12 cellular contexts compared by ENCODE assay signal in genomic region chr12:29207120-29207519, GRCh38. TPM values are rescaled to one million over a fixed set of nuclear protein-coding genes. Genes with fewer than 3 reads are reported as not detected.
DNase-seq lines count a peak whose midpoint lies in the region; ATAC-seq and TF ChIP-seq lines count a peak whose summit lies in the region.
"Had no signal": no experiment of that assay in that cellular context is flagged by ENCODE, and none has a peak within 500 bp of the region (broad histone marks: within the 10 kb centered on the region; RNA-seq: fewer than 3 reads in every experiment).

No MANE protein-coding gene starts in this region.

- DNase-seq in heart left ventricle, result no peak
- no peak for DNase-seq in left ventricle myocardium inferior
- peak; percentile 7 for DNase-seq in brain pericyte (ENCODE audit: low read depth, low spot score)
- DNase-seq in iris pigment epithelial cell (ENCODE audit: low read depth), result peak; percentile 50
- no peak for DNase-seq in NCI-H1694 treated with DMSO at 0.1 percent for 48 hours (lab: John Stamatoyannopoulos, UW)
- no peak for DNase-seq in DMS153 (lab: John Stamatoyannopoulos, UW)
- DNase-seq: activated CD4-positive, alpha-beta T cell treated with anti-CD3 and anti-CD28 coated beads, Interleukin-2, amount 50 U/mL, for 1 hour; aorta; T-cell; transverse colon had no signal

- no peaks in the 10 kb centered on the region for H3K36me3 ChIP-seq in heart left ventricle
- no peaks in the 10 kb centered on the region for H3K36me3 ChIP-seq in left ventricle myocardium inferior
- H3K36me3 ChIP-seq: transverse colon had no signal

- H3K27ac ChIP-seq in heart left ventricle (peak overlapping the region in 1 of 12 donors; percentile 73), left ventricle myocardium inferior (replicated peaks) (no peak overlapping the region)

- H3K9me3 Mint-ChIP-seq in activated T-helper 17 cell treated with anti-CD3 and anti-CD28 coated beads, Interleukin-2, amount 50 U/mL, for 72 hours, result no peaks in the 10 kb centered on the region

- no peaks in the 10 kb centered on the region for H3K27me3 Mint-ChIP-seq in activated T-helper 17 cell treated with anti-CD3 and anti-CD28 coated beads, Interleukin-2, amount 50 U/mL, for 72 hours
- H3K27me3 Mint-ChIP-seq: T-cell had no signal

- no peaks in the 10 kb centered on the region for H3K4me1 Mint-ChIP-seq in activated T-helper 17 cell treated with anti-CD3 and anti-CD28 coated beads, Interleukin-2, amount 50 U/mL, for 72 hours
- H3K4me1 Mint-ChIP-seq: T-cell had no signal

- no peaks in the 10 kb centered on the region for H3K36me3 Mint-ChIP-seq in activated T-helper 17 cell treated with anti-CD3 and anti-CD28 coated beads, Interleukin-2, amount 50 U/mL, for 72 hours (ENCODE audit: low read depth)

- H3K27ac Mint-ChIP-seq in activated T-helper 17 cell treated with anti-CD3 and anti-CD28 coated beads, Interleukin-2, amount 50 U/mL, for 72 hours, result no peak overlapping the region
- H3K27ac Mint-ChIP-seq: T-cell had no signal

- H3K27me3 ChIP-seq in heart left ventricle (no peaks in the 10 kb centered on the region), left ventricle myocardium inferior (ENCODE audit: low read depth) (no peaks in the 10 kb centered on the region)
- H3K27me3 ChIP-seq: transverse colon had no signal

- ATAC-seq in heart left ventricle, result peak in 3 of 4 donors; percentile 56 to 72 (median 71)
- ATAC-seq in activated T-helper 17 cell treated with anti-CD3 and anti-CD28 coated beads, Interleukin-2, amount 50 U/mL, for 72 hours (replicated peaks), result no peak
- ATAC-seq in HG03095 (IDR thresholded peaks at IDR 0.05; ENCODE audit: unreplicated experiment), result no peak
- ATAC-seq: T-cell had no signal

- H3K4me3 ChIP-seq in heart left ventricle, result no peak overlapping the region
- H3K4me3 ChIP-seq in left ventricle myocardium inferior, result no peak overlapping the region
- H3K4me3 ChIP-seq: transverse colon had no signal

- no peak for TF ChIP-seq POLR2A in heart left ventricle (IDR thresholded peaks at IDR 0.05)

- no peak for TF ChIP-seq CTCF in heart left ventricle (IDR thresholded peaks at IDR 0.05)
- no peak for TF ChIP-seq CTCF in left ventricle myocardium inferior (IDR thresholded peaks at IDR 0.05; ENCODE audit: borderline replicate concordance)

- intact Hi-C loops in heart left ventricle (cut with DNase I), result no loop called here
- intact Hi-C loops in left ventricle myocardium inferior (cut with micrococcal nuclease), result no loop called here

- H3K9me3 ChIP-seq in heart left ventricle (no peaks in the 10 kb centered on the region), left ventricle myocardium inferior (replicated peaks) (no peaks in the 10 kb centered on the region)
- H3K9me3 ChIP-seq: transverse colon had no signal

- WGBS in heart left ventricle, 4 donors, result 42 to 54% (median 44%) methylated on average over 5 of the region's 5 CpGs

- H3K4me3 Mint-ChIP-seq in activated T-helper 17 cell treated with anti-CD3 and anti-CD28 coated beads, Interleukin-2, amount 50 U/mL, for 72 hours, result no peak overlapping the region
- H3K4me3 Mint-ChIP-seq: T-cell had no signal

- peaks cover 0 to 23% (median 1%) of the 10 kb centered on the region in 12 donors for H3K4me1 ChIP-seq in heart left ventricle
- H3K4me1 ChIP-seq in left ventricle myocardium inferior, result peaks cover 14% of the 10 kb centered on the region

RNA-seq across cellular contexts. Expression of gene FAR2, which starts 58.0 kb away (rescaled TPM):
- 10 to 100 TPM in 1 of 9 donors, 1 to 10 TPM in 8; 1.1 to 11.6 (median 3.1) TPM for total RNA-seq in heart left ventricle
- 1 to 10 TPM; 1.5 to 3.0 TPM for polyA plus RNA-seq in heart left ventricle
- 3.4 TPM for total RNA-seq in left ventricle myocardium inferior
- total RNA-seq in activated T-helper 17 cell treated with anti-CD3 and anti-CD28 coated beads, Interleukin-2, amount 50 U/mL, for 72 hours, result 10 to 100 TPM in 1 of 2 donors, 1 to 10 TPM in 1; 6.2 to 18.5 TPM

Comparison
In these comparisons a context has a peak if more than half of its experiments do, and no peak if none do; other contexts are left out.
1. ATAC-seq: peak in heart left ventricle (3 of 4); none in activated T-helper 17 cell treated with anti-CD3 and anti-CD28 coated beads, Interleukin-2, amount 50 U/mL, for 72 hours (single experiment) and HG03095 (single experiment).
2. DNase-seq: peak in brain pericyte (single experiment) and iris pigment epithelial cell (single experiment); none in heart left ventricle (0 of 5), left ventricle myocardium inferior (single experiment), NCI-H1694 treated with DMSO at 0.1 percent for 48 hours (single experiment) and DMS153 (single experiment).